8 cellular contexts compared by ENCODE assay signal in the genomic region with DNA sequence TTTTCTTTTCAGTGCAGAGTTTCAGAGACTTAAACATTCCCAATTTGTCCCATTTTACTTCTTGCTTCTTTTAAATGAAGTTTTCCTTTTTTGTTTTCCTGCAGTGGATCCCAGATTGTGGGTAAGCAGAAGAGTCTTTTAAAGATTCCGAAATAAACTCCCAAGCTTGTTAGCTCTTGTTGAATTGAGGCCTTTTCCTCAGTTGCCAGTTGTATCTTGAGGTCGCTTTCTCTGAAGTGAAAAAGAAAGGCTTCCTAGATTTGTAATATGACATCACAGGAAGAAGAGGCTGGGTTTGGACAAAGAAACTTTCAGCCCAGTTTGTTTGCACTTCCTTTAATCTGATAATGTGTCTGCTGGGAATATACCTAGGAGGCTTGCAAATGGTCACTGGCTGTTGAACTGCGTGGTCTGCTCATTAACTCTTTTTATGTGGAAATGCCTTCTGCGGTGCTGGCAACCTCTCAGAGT. TPM values are rescaled to one million over a fixed set of nuclear protein-coding genes. Genes with fewer than 3 reads are reported as not detected.
DNase-seq lines count a peak whose midpoint lies in the region; ATAC-seq and TF ChIP-seq lines count a peak whose summit lies in the region.

A gene with protein sequence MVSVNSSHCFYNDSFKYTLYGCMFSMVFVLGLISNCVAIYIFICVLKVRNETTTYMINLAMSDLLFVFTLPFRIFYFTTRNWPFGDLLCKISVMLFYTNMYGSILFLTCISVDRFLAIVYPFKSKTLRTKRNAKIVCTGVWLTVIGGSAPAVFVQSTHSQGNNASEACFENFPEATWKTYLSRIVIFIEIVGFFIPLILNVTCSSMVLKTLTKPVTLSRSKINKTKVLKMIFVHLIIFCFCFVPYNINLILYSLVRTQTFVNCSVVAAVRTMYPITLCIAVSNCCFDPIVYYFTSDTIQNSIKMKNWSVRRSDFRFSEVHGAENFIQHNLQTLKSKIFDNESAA (minus strand): TSS at position 233 of the 471 bp plus-strand sequence. CDS start 690 bp downstream, outside the sequence.

- H3K27me3 Mint-ChIP-seq in CD14-positive monocyte (ENCODE audit: low read depth in 3 of 3) = no peaks in the 10 kb centered on the region
- no peaks in the 10 kb centered on the region for H3K27me3 Mint-ChIP-seq in central memory CD8-positive, alpha-beta T cell

- H3K36me3 Mint-ChIP-seq in CD14-positive monocyte = peaks cover 42 to 47% of the 10 kb centered on the region in 2 donors
- H3K36me3 Mint-ChIP-seq in central memory CD8-positive, alpha-beta T cell (ENCODE audit: insufficient read depth) = peaks cover 17% of the 10 kb centered on the region

- intact Hi-C loops in CD14-positive monocyte (cut with micrococcal nuclease) = loop anchor here in 1 of 2 donors (5.0 kb wide), 1 partner anchor 34 kb away; no protein-coding TSS in a partner anchor

- peak; percentile 54 for ATAC-seq in central memory CD8-positive, alpha-beta T cell (replicated peaks; ENCODE audit: extremely low read depth, poor library complexity, severe bottlenecking)

- H3K27ac Mint-ChIP-seq in CD14-positive monocyte = peak within 1 kb of the TSS; percentile 83 to 95 (median 90)
- peak within 1 kb of the TSS; percentile 97 for H3K27ac Mint-ChIP-seq in central memory CD8-positive, alpha-beta T cell (ENCODE audit: low read depth)

- DNase-seq in CD14-positive monocyte (ENCODE audit: low spot score) = no peak
- DNase-seq in NCI-H1930 (lab: John Stamatoyannopoulos, UW) = peak; percentile 60 to 63
- DNase-seq in central memory CD8-positive, alpha-beta T cell (ENCODE audit: low spot score in 2 of 2) = no peak
- DNase-seq in kidney tubule cell (ENCODE audit: low spot score) = peak; percentile 69
- peak; percentile 55 for DNase-seq in smooth muscle cell of the brain vasculature (ENCODE audit: low read depth, low spot score)
- no peak for DNase-seq in inferior parietal cortex (ENCODE audit: extremely low spot score)
- no peak for DNase-seq in NCI-H1694 treated with DMSO at 0.1 percent for 48 hours (lab: John Stamatoyannopoulos, UW)
- no peak for DNase-seq in T-helper 9 cell

- peaks cover 6 to 17% (median 15%) of the 10 kb centered on the region in 7 donors for H3K9me3 Mint-ChIP-seq in CD14-positive monocyte
- H3K9me3 Mint-ChIP-seq in central memory CD8-positive, alpha-beta T cell = no peaks in the 10 kb centered on the region

- peak within 1 kb of the TSS; percentile 79 to 93 for H3K4me3 Mint-ChIP-seq in CD14-positive monocyte
- H3K4me3 Mint-ChIP-seq in central memory CD8-positive, alpha-beta T cell = peak within 1 kb of the TSS; percentile 97

- no peak for TF ChIP-seq CTCF in CD14-positive monocyte (IDR thresholded peaks at IDR 0.05)

- peaks cover 31% of the 10 kb centered on the region for H3K4me1 Mint-ChIP-seq in CD14-positive monocyte
- H3K4me1 Mint-ChIP-seq in central memory CD8-positive, alpha-beta T cell = peaks cover 41% of the 10 kb centered on the region

RNA-seq across cellular contexts. Expression of the gene that starts here (rescaled TPM):
- 10 to 100 TPM; 17.2 to 62.1 TPM for polyA plus RNA-seq in CD14-positive monocyte

Comparison
In these comparisons a context has a peak if more than half of its experiments do, and no peak if none do; other contexts are left out.
1. DNase-seq: peak in NCI-H1930 (2 of 2), kidney tubule cell (single experiment) and smooth muscle cell of the brain vasculature (single experiment); none in CD14-positive monocyte (single experiment), central memory CD8-positive, alpha-beta T cell (0 of 2), inferior parietal cortex (single experiment), NCI-H1694 treated with DMSO at 0.1 percent for 48 hours (single experiment) and T-helper 9 cell (single experiment).